Comparison of ENCODE assay signal across 1 cellular context in the genomic region with DNA sequence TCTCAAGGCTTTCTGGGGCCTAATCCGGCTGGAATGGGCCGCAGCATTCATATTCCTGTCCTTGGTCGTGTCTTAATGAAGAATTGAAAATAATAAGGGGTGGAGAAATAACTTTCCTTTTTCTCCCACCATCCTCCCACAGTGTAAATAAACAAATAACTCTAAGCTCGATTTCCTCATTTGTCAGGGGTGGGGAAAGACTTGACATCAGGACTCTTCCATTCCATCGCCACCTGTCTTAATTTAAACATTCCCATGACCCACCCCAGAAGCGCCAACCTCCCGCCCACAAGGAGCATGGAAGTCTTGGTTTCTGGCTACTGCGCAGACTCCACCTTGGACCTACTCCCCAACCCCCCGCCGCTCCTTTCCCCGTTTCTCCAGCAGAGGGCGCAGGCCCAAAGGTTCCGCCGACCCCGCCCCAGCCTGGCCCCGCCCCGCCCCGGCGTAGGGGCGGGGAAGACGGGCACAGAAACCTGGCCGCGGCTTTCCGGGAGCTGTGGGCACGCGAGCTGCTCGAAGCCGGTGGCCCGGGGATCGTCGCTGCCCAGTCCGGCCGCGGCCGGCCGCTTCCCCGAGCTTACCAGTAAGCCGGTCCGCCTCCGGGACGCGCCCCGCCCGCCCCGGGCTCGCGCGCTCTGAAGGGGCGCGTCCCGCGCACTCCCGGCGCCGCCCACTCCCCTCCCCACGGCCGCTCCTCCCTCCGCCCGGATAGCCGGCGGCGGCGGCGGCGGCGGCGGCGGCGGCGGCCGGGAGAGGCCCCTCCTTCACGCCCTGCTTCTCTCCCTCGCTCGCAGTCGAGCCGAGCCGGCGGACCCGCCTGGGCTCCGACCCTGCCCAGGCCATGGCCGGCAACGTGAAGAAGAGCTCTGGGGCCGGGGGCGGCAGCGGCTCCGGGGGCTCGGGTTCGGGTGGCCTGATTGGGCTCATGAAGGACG.
TF ChIP-seq lines count a peak whose summit lies in the region.

A gene (plus strand): TSS at position 766 of the 938 bp plus-strand sequence. CDS start 79 bp downstream, at position 845.

TF ChIP-seq in SK-N-SH treated with all-trans-retinoic acid at 6 μM for 48 hours, 23 proteins besides CTCF, POLR2A, EP300 and RAD21 (continued from another document):
- no peak for TF ChIP-seq ZNF70 (CRISPR knock-in tag; IDR thresholded peaks at IDR 0.05)
- no peak for TF ChIP-seq PPARA (CRISPR knock-in tag; IDR thresholded peaks at IDR 0.05; ENCODE audit: borderline replicate concordance)
- TF ChIP-seq CSDC2 (CRISPR knock-in tag; IDR thresholded peaks at IDR 0.05), result no peak
- TF ChIP-seq BACH2 (CRISPR knock-in tag; IDR thresholded peaks at IDR 0.05; ENCODE audit: borderline replicate concordance), result no peak
